Comparison of ENCODE assay signal across 18 cellular contexts in the genomic region with DNA sequence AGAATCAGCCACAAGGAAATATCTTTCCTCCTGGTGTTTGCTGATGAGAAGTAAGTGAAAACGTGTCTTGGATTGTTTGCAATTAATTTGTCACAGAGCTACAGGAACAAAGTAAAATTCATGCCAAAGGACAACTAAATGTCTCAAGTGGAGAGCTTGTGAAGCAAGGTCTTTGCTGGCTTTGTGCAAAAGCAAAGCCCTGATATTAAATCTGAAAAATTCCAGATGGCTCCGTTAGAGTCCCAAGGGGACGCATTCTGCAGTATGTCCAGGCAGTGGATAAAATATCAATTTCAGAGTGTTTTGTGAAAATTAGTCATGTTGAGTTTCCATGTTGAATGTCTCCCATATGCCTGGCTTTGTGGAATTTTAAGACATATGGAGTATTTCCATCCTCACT.
"Had no signal": no experiment of that assay in that cellular context is flagged by ENCODE, and none has a peak within 500 bp of the region (broad histone marks: within the 10 kb centered on the region; RNA-seq: fewer than 3 reads in every experiment).

No MANE protein-coding gene starts in this region.

- H3K9me3 ChIP-seq: adrenal gland, neutrophil, pancreas, tibial artery had no signal

- H3K27ac Mint-ChIP-seq: activated CD4-positive, alpha-beta T cell treated with anti-CD3 and anti-CD28 coated beads for 36 hours; activated naive CD4-positive, alpha-beta T cell treated with anti-CD3 and anti-CD28 coated beads, Interleukin-2, amount 50 U/mL, for 72 hours; effector memory CD8-positive, alpha-beta T cell; natural killer cell; WTC11 had no signal

- H3K36me3 Mint-ChIP-seq: activated naive CD4-positive, alpha-beta T cell treated with anti-CD3 and anti-CD28 coated beads, Interleukin-2, amount 50 U/mL, for 72 hours; natural killer cell; WTC11 had no signal

- H3K27ac ChIP-seq: adrenal gland, epithelial cell of prostate, neutrophil, pancreas, tibial artery had no signal

- H3K9me3 Mint-ChIP-seq: effector memory CD8-positive, alpha-beta T cell; WTC11 had no signal

- ATAC-seq: activated CD4-positive, alpha-beta T cell treated with anti-CD3 and anti-CD28 coated beads for 36 hours; activated naive CD4-positive, alpha-beta T cell treated with anti-CD3 and anti-CD28 coated beads, Interleukin-2, amount 50 U/mL, for 72 hours; effector memory CD8-positive, alpha-beta T cell; natural killer cell; pancreas; WTC11 had no signal

- H3K36me3 ChIP-seq: adrenal gland, neutrophil, pancreas, tibial artery had no signal

- H3K4me1 ChIP-seq: pancreas, tibial artery had no signal

- H3K4me1 Mint-ChIP-seq: activated CD4-positive, alpha-beta T cell treated with anti-CD3 and anti-CD28 coated beads for 36 hours; natural killer cell; WTC11 had no signal

- H3K27me3 ChIP-seq: adrenal gland, neutrophil, pancreas, tibial artery had no signal

- H3K4me3 ChIP-seq: adrenal gland, lung, pancreas, tibial artery had no signal

- H3K4me3 Mint-ChIP-seq: activated CD4-positive, alpha-beta T cell treated with anti-CD3 and anti-CD28 coated beads for 36 hours; effector memory CD8-positive, alpha-beta T cell; natural killer cell; WTC11 had no signal

- DNase-seq: activated CD4-positive, alpha-beta T cell treated with anti-CD3 and anti-CD28 coated beads for 36 hours; activated CD4-positive, alpha-beta T cell treated with anti-CD3 and anti-CD28 coated beads, Interleukin-2, amount 50 U/mL, for 48 hours; activated gamma-delta T cell; adrenal gland; caudate nucleus; effector memory CD8-positive, alpha-beta T cell; natural killer cell; pancreas; stimulated activated CD8-positive, alpha-beta memory T cell treated with anti-CD3 and anti-CD28 coated beads, Interleukin-4, amount 100 ng/mL, for 48 hours; stimulated activated naive CD4-positive, alpha-beta T cell; SW 1271; T-helper 2 cell; tibial artery had no signal
